33 cellular contexts compared by ENCODE assay signal in the genomic region with DNA sequence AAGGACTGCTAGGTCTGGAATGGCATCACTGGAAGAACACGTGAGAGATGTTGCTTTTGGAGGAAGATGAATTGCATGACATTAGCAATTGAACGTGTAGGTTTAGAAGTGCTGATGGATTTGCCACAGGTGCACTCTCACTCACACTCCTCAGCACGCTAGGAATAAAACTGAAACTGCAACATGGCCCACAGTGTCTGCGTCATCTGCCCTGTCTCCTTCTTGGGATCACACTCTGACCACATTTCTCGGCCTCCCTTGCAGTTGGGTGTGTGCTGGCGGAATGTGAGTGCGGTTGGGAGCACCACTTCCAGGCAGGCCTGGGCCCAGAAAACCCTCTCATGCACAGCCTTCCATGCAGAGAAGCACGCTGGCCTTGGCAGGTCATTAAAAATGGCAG.
"Had no signal": no experiment of that assay in that cellular context is flagged by ENCODE, and none has a peak within 500 bp of the region (broad histone marks: within the 10 kb centered on the region; RNA-seq: fewer than 3 reads in every experiment).

No MANE protein-coding gene starts in this region.

- H3K9me3 ChIP-seq: MG63 had no signal

- H3K4me3 Mint-ChIP-seq: activated CD4-positive, alpha-beta T cell treated with anti-CD3 and anti-CD28 coated beads for 36 hours; activated CD4-positive, alpha-beta T cell treated with anti-CD3 and anti-CD28 coated beads, Interleukin-2, amount 10 ng/mL, durations not matched to agents 7 days and 5 days; activated CD8-positive, alpha-beta memory T cell treated with anti-CD3 and anti-CD28 coated beads, Interleukin-2, amount 10 ng/mL, durations not matched to agents 7 days and 5 days; activated naive CD4-positive, alpha-beta T cell treated with anti-CD3 and anti-CD28 coated beads, Interleukin-2, amount 10 ng/mL, durations not matched to agents 7 days and 5 days; activated naive CD8-positive, alpha-beta T cell; activated naive CD8-positive, alpha-beta T cell treated with anti-CD3 and anti-CD28 coated beads, Interleukin-2, amount 50 U/mL, for 24 hours; brain; T-helper 1 cell treated with Interleukin-12 subunit alpha and Interleukin-12 subunit beta and Interleukin-4 antibody, amounts not matched to agents 30 μg/mL and 1 μg/mL, for 36 hours; T-helper 2 cell treated with Interferon-gamma antibody and Interleukin-4, amounts not matched to agents 5 μg/mL and 100 μg/mL, for 36 hours had no signal

- DNase-seq: activated CD4-positive, alpha-beta T cell treated with anti-CD3 and anti-CD28 coated beads for 36 hours; activated CD4-positive, alpha-beta T cell treated with anti-CD3 and anti-CD28 coated beads, Interleukin-2, amount 10 ng/mL, durations not matched to agents 7 days and 5 days; activated CD4-positive, alpha-beta T cell treated with anti-CD3 and anti-CD28 coated beads, Interleukin-2, amount 50 U/mL, for 48 hours; activated CD8-positive, alpha-beta memory T cell treated with anti-CD3 and anti-CD28 coated beads for 24 hours; activated CD8-positive, alpha-beta memory T cell treated with anti-CD3 and anti-CD28 coated beads, Interleukin-2, amount 10 ng/mL, durations not matched to agents 7 days and 5 days; activated CD8-positive, alpha-beta memory T cell treated with anti-CD3 and anti-CD28 coated beads, Interleukin-2, amount 50 U/mL, for 48 hours; activated effector memory CD4-positive, alpha-beta T cell treated with Interleukin-2 at 50 U/mL for 16 hours; activated naive CD4-positive, alpha-beta T cell treated with anti-CD3 and anti-CD28 coated beads, Interleukin-2, amount 10 ng/mL, durations not matched to agents 7 days and 5 days; activated naive CD8-positive, alpha-beta T cell treated with anti-CD3 and anti-CD28 coated beads, Interleukin-2, amount 50 U/mL, for 24 hours; activated T-cell treated with anti-CD3 and anti-CD28 coated beads, Interleukin-2, amount 50 U/mL, for 48 hours; anterior cingulate cortex; caudate nucleus; cerebellar nuclear complex; Kasumi-1; MG63; NCI-H1092 treated with DMSO at 0.1 percent for 48 hours; NCI-H1417; NCI-H146; NCI-H187; NCI-H2029 treated with DMSO at 0.1 percent for 48 hours; NCI-H2107; NCI-H2171; NCI-H510A; NCI-H526; NCI-H748 treated with DMSO at 0.1 percent for 48 hours; PC-9; SHP77; SJCRH30 had no signal

- H3K4me3 ChIP-seq: MG63, PC-9, SJCRH30, SK-N-MC had no signal

- ATAC-seq: activated CD4-positive, alpha-beta T cell treated with anti-CD3 and anti-CD28 coated beads for 36 hours; activated CD8-positive, alpha-beta memory T cell treated with anti-CD3 and anti-CD28 coated beads, Interleukin-2, amount 10 ng/mL, durations not matched to agents 7 days and 5 days; activated naive CD8-positive, alpha-beta T cell treated with anti-CD3 and anti-CD28 coated beads, Interleukin-2, amount 50 U/mL, for 24 hours had no signal

- H3K27me3 ChIP-seq: MG63, SJCRH30 had no signal

- H3K4me2 ChIP-seq: PC-9 had no signal

- H3K27ac ChIP-seq: PC-9, SJCRH30, SK-N-MC had no signal

- H3K27ac Mint-ChIP-seq: activated CD4-positive, alpha-beta T cell treated with anti-CD3 and anti-CD28 coated beads for 36 hours; activated CD4-positive, alpha-beta T cell treated with anti-CD3 and anti-CD28 coated beads, Interleukin-2, amount 10 ng/mL, durations not matched to agents 7 days and 5 days; activated CD8-positive, alpha-beta memory T cell treated with anti-CD3 and anti-CD28 coated beads, Interleukin-2, amount 10 ng/mL, durations not matched to agents 7 days and 5 days; activated naive CD4-positive, alpha-beta T cell treated with anti-CD3 and anti-CD28 coated beads, Interleukin-2, amount 10 ng/mL, durations not matched to agents 7 days and 5 days; activated naive CD8-positive, alpha-beta T cell; activated naive CD8-positive, alpha-beta T cell treated with anti-CD3 and anti-CD28 coated beads, Interleukin-2, amount 50 U/mL, for 24 hours; brain; T-helper 1 cell treated with Interleukin-12 subunit alpha and Interleukin-12 subunit beta and Interleukin-4 antibody, amounts not matched to agents 30 μg/mL and 1 μg/mL, for 36 hours; T-helper 2 cell treated with Interferon-gamma antibody and Interleukin-4, amounts not matched to agents 5 μg/mL and 100 μg/mL, for 36 hours had no signal

- H3K36me3 ChIP-seq: MG63, SJCRH30 had no signal

- H3K4me1 Mint-ChIP-seq: activated CD4-positive, alpha-beta T cell treated with anti-CD3 and anti-CD28 coated beads for 36 hours; activated naive CD4-positive, alpha-beta T cell treated with anti-CD3 and anti-CD28 coated beads, Interleukin-2, amount 10 ng/mL, durations not matched to agents 7 days and 5 days had no signal

- H2AFZ ChIP-seq: PC-9 had no signal

- H3K27me3 Mint-ChIP-seq: activated CD4-positive, alpha-beta T cell treated with anti-CD3 and anti-CD28 coated beads for 36 hours; activated CD4-positive, alpha-beta T cell treated with anti-CD3 and anti-CD28 coated beads, Interleukin-2, amount 10 ng/mL, durations not matched to agents 7 days and 5 days; activated CD8-positive, alpha-beta memory T cell treated with anti-CD3 and anti-CD28 coated beads, Interleukin-2, amount 10 ng/mL, durations not matched to agents 7 days and 5 days; activated naive CD4-positive, alpha-beta T cell treated with anti-CD3 and anti-CD28 coated beads, Interleukin-2, amount 10 ng/mL, durations not matched to agents 7 days and 5 days; activated naive CD8-positive, alpha-beta T cell; activated naive CD8-positive, alpha-beta T cell treated with anti-CD3 and anti-CD28 coated beads, Interleukin-2, amount 50 U/mL, for 24 hours had no signal
